ENCODE assay signal across 28 cellular contexts in the genomic region with DNA sequence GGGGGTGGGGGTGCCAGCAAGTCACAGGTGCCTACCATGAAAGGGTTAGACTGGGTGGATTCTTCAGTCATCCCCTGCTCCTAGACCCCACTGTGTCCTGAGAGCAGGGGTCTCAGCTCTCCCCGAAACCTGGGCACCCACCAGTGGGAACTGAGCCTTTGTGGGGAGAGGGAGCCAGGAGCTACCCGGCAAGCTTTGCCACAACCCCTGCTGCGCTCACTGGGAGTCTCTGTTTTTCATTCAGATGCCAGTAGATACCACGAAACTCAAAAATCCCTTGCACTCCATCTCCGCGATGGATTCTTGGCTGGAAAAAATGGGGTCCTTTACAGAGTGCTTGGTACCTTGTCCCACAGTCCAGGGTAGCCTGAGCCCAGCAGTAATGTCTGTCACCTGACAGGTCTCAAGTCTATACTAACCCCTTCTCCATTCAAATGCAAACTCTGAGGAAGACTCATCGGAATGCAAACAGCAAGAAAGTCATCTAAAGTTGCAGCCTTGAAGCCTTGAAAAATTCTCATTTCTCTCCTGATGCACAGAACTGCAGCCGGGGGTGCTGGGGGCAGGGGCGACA. TPM values are rescaled to one million over a fixed set of nuclear protein-coding genes. Genes with fewer than 3 reads are reported as not detected.
DNase-seq lines count a peak whose midpoint lies in the region; ATAC-seq and TF ChIP-seq lines count a peak whose summit lies in the region.
"Had no signal": no experiment of that assay in that cellular context is flagged by ENCODE, and none has a peak within 500 bp of the region (broad histone marks: within the 10 kb centered on the region; RNA-seq: fewer than 3 reads in every experiment).

No MANE protein-coding gene starts in this region.

- H2BK120ac ChIP-seq in mesendoderm (ENCODE audit: low read depth, low read length), result no peak overlapping the region

- no peak overlapping the region for H3K56ac ChIP-seq in mesendoderm (ENCODE audit: low read length)

- peaks cover 0 to 5% (median 0%) of the 10 kb centered on the region in 11 experiments; a peak in 1 of 22 replicates for H4K20me1 ChIP-seq in BLaER1 treated with 17β-estradiol and CSF1 and Interleukin-3, amounts not matched to agents 10 nM and 100 nM

- TF ChIP-seq CTCF in upper lobe of right lung (IDR thresholded peaks at IDR 0.05), result no peak

- H3K79me1 ChIP-seq in mesendoderm (ENCODE audit: low read length), result no peaks in the 10 kb centered on the region

- intact Hi-C loops in upper lobe of right lung (cut with DNase I), result no loop called here

- DNase-seq in NT2/D1 (ENCODE audit: low read depth, low spot score), result no peak
- DNase-seq in mesendoderm, result peak; percentile 27
- peak; percentile 39 for DNase-seq in upper lobe of right lung
- no peak for DNase-seq in activated naive CD4-positive, alpha-beta T cell treated with anti-CD3 and anti-CD28 coated beads, Interleukin-2, amount 50 U/mL, for 72 hours (ENCODE audit: low spot score in 2 of 2)
- DNase-seq: CD8-positive, alpha-beta memory T cell; DMS 273 treated with DMSO at 0.1 percent for 48 hours; DMS79; EL; GDM1; H7; NCI-H1105 treated with DMSO at 0.1 percent for 48 hours; NCI-H146; NCI-H1930; NCI-H2107; NCI-H524; NCI-H774; Right ventricle myocardium superior; RPMI8226 had no signal

- no peak overlapping the region for H3K4me3 ChIP-seq in BLaER1 treated with 17β-estradiol and CSF1 and Interleukin-3, amounts not matched to agents 10 nM and 100 nM
- H3K4me3 ChIP-seq in NT2/D1 (ENCODE audit: insufficient read length, low read depth) (no peak overlapping the region), mesendoderm (ENCODE audit: low read length) (no peak overlapping the region), upper lobe of right lung (no peak overlapping the region)
- H3K4me3 ChIP-seq: A549, GM12878, K562, SJSA1 had no signal

- no peak overlapping the region for H2BK15ac ChIP-seq in mesendoderm (replicated peaks; ENCODE audit: low read depth)

- H3K27me3 ChIP-seq in BLaER1 treated with 17β-estradiol and CSF1 and Interleukin-3, amounts not matched to agents 10 nM and 100 nM, result no peaks in the 10 kb centered on the region
- H3K27me3 ChIP-seq in NT2/D1 (ENCODE audit: insufficient read depth, insufficient read length) (no peaks in the 10 kb centered on the region), mesendoderm (ENCODE audit: insufficient read depth, low read length, poor library complexity) (no peaks in the 10 kb centered on the region), upper lobe of right lung (peaks cover 9% of the 10 kb centered on the region)

- WGBS in mesendoderm (ENCODE audit: extremely low coverage, insufficient coverage, low lambda C conversion rate), result no CpG with 5 or more reads among the region's 9 CpGs

- no peak overlapping the region for H4K8ac ChIP-seq in mesendoderm (ENCODE audit: low read depth, low read length)

- ATAC-seq in upper lobe of right lung, result no peak
- ATAC-seq in GM18861 (IDR thresholded peaks at IDR 0.05; ENCODE audit: unreplicated experiment), result no peak
- no peak for ATAC-seq in activated naive CD4-positive, alpha-beta T cell treated with anti-CD3 and anti-CD28 coated beads, Interleukin-2, amount 50 U/mL, for 72 hours
- ATAC-seq in GM19467 (IDR thresholded peaks at IDR 0.05; ENCODE audit: unreplicated experiment), result no peak
- ATAC-seq: A549, GM12878, K562 had no signal

- no peak overlapping the region for H3K18ac ChIP-seq in mesendoderm (ENCODE audit: low read length)

- H2BK5ac ChIP-seq in mesendoderm (ENCODE audit: low read length), result no peak overlapping the region

- no peak overlapping the region for H2AK5ac ChIP-seq in mesendoderm (ENCODE audit: low read length)

- H3K79me2 ChIP-seq in mesendoderm (ENCODE audit: control insufficient read depth, insufficient read depth, low read length), result no peaks in the 10 kb centered on the region

- no peak overlapping the region for H3K27ac Mint-ChIP-seq in activated naive CD4-positive, alpha-beta T cell treated with anti-CD3 and anti-CD28 coated beads, Interleukin-2, amount 50 U/mL, for 72 hours
- H3K27ac Mint-ChIP-seq: CD14-positive monocyte; CD8-positive, alpha-beta memory T cell had no signal

- no peak overlapping the region for H3K4ac ChIP-seq in mesendoderm (ENCODE audit: low read depth, low read length)

- no peak overlapping the region for H3K23ac ChIP-seq in mesendoderm (ENCODE audit: low read length)

- H3K9ac ChIP-seq in BLaER1 treated with 17β-estradiol and CSF1 and Interleukin-3, amounts not matched to agents 10 nM and 100 nM, result no peak overlapping the region
- peak overlapping the region; percentile 28 for H3K9ac ChIP-seq in NT2/D1 (ENCODE audit: insufficient read length, low read depth)
- H3K9ac ChIP-seq in mesendoderm (ENCODE audit: low read length), result no peak overlapping the region

- H3K9me3 Mint-ChIP-seq in activated naive CD4-positive, alpha-beta T cell treated with anti-CD3 and anti-CD28 coated beads, Interleukin-2, amount 50 U/mL, for 72 hours, result no peaks in the 10 kb centered on the region
- H3K9me3 Mint-ChIP-seq: CD8-positive, alpha-beta memory T cell had no signal

- no peak overlapping the region for H4K5ac ChIP-seq in mesendoderm (ENCODE audit: low read length)

- H3K27ac ChIP-seq in BLaER1 treated with 17β-estradiol and CSF1 and Interleukin-3, amounts not matched to agents 10 nM and 100 nM, result no peak overlapping the region
- H3K27ac ChIP-seq in mesendoderm (ENCODE audit: low read depth, low read length) (no peak overlapping the region), upper lobe of right lung (no peak overlapping the region)
- H3K27ac ChIP-seq: A549, SJSA1 had no signal

- peak overlapping the region; percentile 48 to 74 (median 61) for H3K4me2 ChIP-seq in BLaER1 treated with 17β-estradiol and CSF1 and Interleukin-3, amounts not matched to agents 10 nM and 100 nM
- no peak overlapping the region for H3K4me2 ChIP-seq in mesendoderm (ENCODE audit: low read length)
- H3K4me2 ChIP-seq: A549 had no signal

- H3K9me3 ChIP-seq in BLaER1 treated with 17β-estradiol and CSF1 and Interleukin-3, amounts not matched to agents 10 nM and 100 nM (replicated peaks in 1 of 11), result no peaks in the 10 kb centered on the region
- no peaks in the 10 kb centered on the region for H3K9me3 ChIP-seq in NT2/D1 (ENCODE audit: insufficient read depth, low read length)
- H3K9me3 ChIP-seq in upper lobe of right lung, result no peaks in the 10 kb centered on the region
- H3K9me3 ChIP-seq: A549, SJSA1 had no signal

- H3K36me3 ChIP-seq in BLaER1 treated with 17β-estradiol and CSF1 and Interleukin-3, amounts not matched to agents 10 nM and 100 nM, result no peaks in the 10 kb centered on the region
- H3K36me3 ChIP-seq in NT2/D1 (ENCODE audit: insufficient read depth, insufficient read length, low read length) (no peaks in the 10 kb centered on the region), mesendoderm (ENCODE audit: control insufficient read depth, insufficient read depth, low read length) (no peaks in the 10 kb centered on the region), upper lobe of right lung (no peaks in the 10 kb centered on the region)
- H3K36me3 ChIP-seq: SJSA1 had no signal

- H3K36me3 Mint-ChIP-seq in activated naive CD4-positive, alpha-beta T cell treated with anti-CD3 and anti-CD28 coated beads, Interleukin-2, amount 50 U/mL, for 72 hours, result no peaks in the 10 kb centered on the region
- H3K36me3 Mint-ChIP-seq: CD14-positive monocyte; CD8-positive, alpha-beta memory T cell had no signal

- peaks cover 10 to 18% (median 14%) of the 10 kb centered on the region in 10 experiments for H3K4me1 ChIP-seq in BLaER1 treated with 17β-estradiol and CSF1 and Interleukin-3, amounts not matched to agents 10 nM and 100 nM
- peaks cover 3% of the 10 kb centered on the region for H3K4me1 ChIP-seq in NT2/D1 (ENCODE audit: insufficient read depth, insufficient read length)
- H3K4me1 ChIP-seq in mesendoderm (ENCODE audit: control insufficient read depth, low read depth, low read length), result no peaks in the 10 kb centered on the region
- no peaks in the 10 kb centered on the region for H3K4me1 ChIP-seq in upper lobe of right lung
- H3K4me1 ChIP-seq: A549, SJSA1 had no signal

RNA-seq across cellular contexts. Expression of a gene that starts 48.9 kb away (rescaled TPM):
- 0.17 TPM for polyA plus RNA-seq in mesendoderm (2013, experiment 1 of 2)
- 0.10 TPM for polyA plus RNA-seq in mesendoderm (2013, experiment 2 of 2)
- total RNA-seq in upper lobe of right lung, result not detected
- total RNA-seq in activated naive CD4-positive, alpha-beta T cell treated with anti-CD3 and anti-CD28 coated beads, Interleukin-2, amount 50 U/mL, for 72 hours, result not detected
- total RNA-seq: CD8-positive, alpha-beta memory T cell; GM12878; HT-29; K562; MCF 10A; SJSA1 had no signal
- polyA plus RNA-seq: CD14-positive monocyte; CD8-positive, alpha-beta memory T cell had no signal

RNA-seq across cellular contexts. Expression of a gene that starts 58.1 kb away (rescaled TPM):
- polyA plus RNA-seq in mesendoderm (2013, experiment 1 of 2), result 4.5 TPM
- 4.4 TPM for polyA plus RNA-seq in mesendoderm (2013, experiment 2 of 2)
- total RNA-seq in upper lobe of right lung, result 7.4 TPM
- under 1 TPM in 1 of 2 donors, not detected in 1; 0.39 TPM for total RNA-seq in activated naive CD4-positive, alpha-beta T cell treated with anti-CD3 and anti-CD28 coated beads, Interleukin-2, amount 50 U/mL, for 72 hours
- polyA plus RNA-seq: CD14-positive monocyte; CD8-positive, alpha-beta memory T cell had no signal

Comparison
In these comparisons a context has a peak if more than half of its experiments do, and no peak if none do; other contexts are left out.
1. DNase-seq: peak in mesendoderm (single experiment) and upper lobe of right lung (single experiment); none in NT2/D1 (single experiment) and activated naive CD4-positive, alpha-beta T cell treated with anti-CD3 and anti-CD28 coated beads, Interleukin-2, amount 50 U/mL, for 72 hours (0 of 2).